In genomic region chr22:23180893-23181762, GRCh38 we compare ENCODE assay signal across 7 cellular contexts. TPM values are rescaled to one million over a fixed set of nuclear protein-coding genes. Genes with fewer than 3 reads are reported as not detected.
DNase-seq lines count a peak whose midpoint lies in the region; ATAC-seq, FAIRE-seq and TF ChIP-seq lines count a peak whose summit lies in the region.

No MANE protein-coding gene starts in this region.

- WGBS in H1 (ENCODE audit: extremely low coverage in 1 of 2, insufficient coverage in 1 of 2, insufficient read length in 1 of 2, insufficient replicate concordance in 2 of 2, low coverage in 1 of 2, low lambda C conversion rate in 2 of 2, missing lambda C conversion rate in 1 of 2), 2 experiments: 2% methylated on average over 88 of the region's 116 CpGs; no CpG with 5 or more reads in 1 of the 2 experiments

- POLR2A ChIA-PET in H1 (lab: Charles Lee; ENCODE audit: partially characterized antibody): interaction anchor here (0.6 to 6.0 kb wide), 11 partner anchors 11 to 101 kb away, joined by 3 to 34 read pairs (median 4); no protein-coding TSS in a partner anchor

- H3K4me1 Mint-ChIP-seq in GM23338: peaks cover 51% of the 10 kb centered on the region
- H3K4me1 Mint-ChIP-seq in T-helper 1 cell treated with Interleukin-12 subunit alpha and Interleukin-12 subunit beta and Interleukin-4 antibody, amounts not matched to agents 30 μg/mL and 1 μg/mL, for 36 hours (ENCODE audit: low read depth): peaks cover 55% of the 10 kb centered on the region
- peaks cover 56% of the 10 kb centered on the region for H3K4me1 Mint-ChIP-seq in nephron progenitor cell

- peak overlapping the region; percentile 56 to 69 (median 60); a peak in 6 of 7 replicates for H3K9ac ChIP-seq in H1 (replicated peaks in 1 of 4; ENCODE audit: extremely low read depth in 1 of 4, low read depth in 3 of 4, low read length in 3 of 4)

- TF ChIP-seq CTCF in GM23338 (conservative IDR thresholded peaks at IDR 0.05; ENCODE audit: low read depth in 2 of 2) (no peak), H1 (IDR thresholded peaks at IDR 0.05; ENCODE audit: control extremely low read depth in 1 of 3, insufficient read depth in 1 of 3, low read depth in 1 of 3, low read length in 3 of 3) (no peak), nephron progenitor cell (IDR thresholded peaks at IDR 0.05) (no peak)

- H3K36me3 Mint-ChIP-seq in GM23338 (ENCODE audit: low read depth) (peaks cover 40% of the 10 kb centered on the region), nephron progenitor cell (ENCODE audit: low read depth) (peaks cover 22% of the 10 kb centered on the region)
- H3K36me3 Mint-ChIP-seq in T-helper 1 cell treated with Interleukin-12 subunit alpha and Interleukin-12 subunit beta and Interleukin-4 antibody, amounts not matched to agents 30 μg/mL and 1 μg/mL, for 36 hours (ENCODE audit: low read depth): peaks cover 24% of the 10 kb centered on the region

- peak overlapping the region; percentile 66 for H3K4me3 ChIP-seq in GM23338
- H3K4me3 ChIP-seq in H1 (ENCODE audit: extremely low read depth in 1 of 4, insufficient read depth in 2 of 4, low read depth in 3 of 4, low read length in 4 of 4): peak overlapping the region; percentile 65 to 88 (median 72)

- H3K4me3 Mint-ChIP-seq in GM23338 (peak overlapping the region; percentile 83), nephron progenitor cell (peak overlapping the region; percentile 87)
- H3K4me3 Mint-ChIP-seq in T-helper 1 cell treated with Interleukin-12 subunit alpha and Interleukin-12 subunit beta and Interleukin-4 antibody, amounts not matched to agents 30 μg/mL and 1 μg/mL, for 36 hours: peak overlapping the region; percentile 97

- H4K5ac ChIP-seq in H1 (ENCODE audit: insufficient read length, low read depth, low read length): peak overlapping the region; percentile 38

- H4K8ac ChIP-seq in H1 (ENCODE audit: extremely low read depth, insufficient read depth, low read length): no peak overlapping the region; the same call in 1 of the 2 replicates

- no peaks in the 10 kb centered on the region for H3K9me2 ChIP-seq in GM23338 (ENCODE audit: insufficient read depth)

- peak overlapping the region; percentile 75 for H3K56ac ChIP-seq in H1 (replicated peaks; ENCODE audit: insufficient read length, low read depth, low read length)

- CTCF ChIA-PET in H1 (lab: Charles Lee; ENCODE audit: partially characterized antibody): interaction anchor here (0.6 to 24.3 kb wide), 13 partner anchors 9 to 107 kb away, joined by 3 to 358 read pairs (median 4); no protein-coding TSS in a partner anchor

- H2BK5ac ChIP-seq in H1 (ENCODE audit: low read depth, low read length): peak overlapping the region; percentile 22; the same call in 1 of the 2 replicates

- H3K4me2 ChIP-seq in GM23338 (peak overlapping the region; percentile 93), H1 (ENCODE audit: insufficient read depth in 1 of 2, low read depth in 2 of 2, low read length in 2 of 2) (peak overlapping the region; percentile 85 to 95)

- H4K91ac ChIP-seq in H1 (replicated peaks; ENCODE audit: insufficient read length, low read length): peak overlapping the region; percentile 69

- H3K9me3 ChIP-seq in H1 (ENCODE audit: insufficient read depth in 2 of 2, low read depth in 1 of 2, low read length in 1 of 2): peaks cover 11 to 12% of the 10 kb centered on the region in 2 experiments

- no peak for ATAC-seq in GM23338

- H3K9me3 Mint-ChIP-seq in GM23338 (peaks cover 13% of the 10 kb centered on the region), nephron progenitor cell (peaks cover 13% of the 10 kb centered on the region)
- H3K9me3 Mint-ChIP-seq in T-helper 1 cell treated with Interleukin-12 subunit alpha and Interleukin-12 subunit beta and Interleukin-4 antibody, amounts not matched to agents 30 μg/mL and 1 μg/mL, for 36 hours: peaks cover 11% of the 10 kb centered on the region

- peak overlapping the region; percentile 91 for H3K18ac ChIP-seq in H1 (ENCODE audit: extremely low read depth, low read length)

- peak overlapping the region; percentile 89; the same call in 1 of the 2 replicates for H2BK12ac ChIP-seq in H1 (ENCODE audit: low read depth, low read length)

- no peak for TF ChIP-seq RAD21 in H1 (IDR thresholded peaks at IDR 0.05 in 1 of 2, conservative IDR thresholded peaks at IDR 0.05 in 1 of 2; ENCODE audit: low read depth in 2 of 2, low read length in 2 of 2)

- H2BK20ac ChIP-seq in H1 (ENCODE audit: low read length): no peak overlapping the region

- peaks cover 23% of the 10 kb centered on the region for H3K79me1 ChIP-seq in H1 (ENCODE audit: low read depth, low read length)

- peaks cover 37% of the 10 kb centered on the region for H4K20me1 ChIP-seq in GM23338 (replicated peaks; ENCODE audit: insufficient read depth)
- peaks cover 27 to 38% of the 10 kb centered on the region in 2 experiments for H4K20me1 ChIP-seq in H1 (replicated peaks in 1 of 2; ENCODE audit: control insufficient read depth in 1 of 2, insufficient read depth in 2 of 2, low read length in 2 of 2)

- H3K27me3 Mint-ChIP-seq in GM23338 (ENCODE audit: insufficient read depth, low read depth, poor library complexity) (peaks cover 39% of the 10 kb centered on the region), nephron progenitor cell (ENCODE audit: low read depth, poor library complexity) (peaks cover 17% of the 10 kb centered on the region)
- H3K27me3 Mint-ChIP-seq in T-helper 1 cell treated with Interleukin-12 subunit alpha and Interleukin-12 subunit beta and Interleukin-4 antibody, amounts not matched to agents 30 μg/mL and 1 μg/mL, for 36 hours (ENCODE audit: low read depth): no peaks in the 10 kb centered on the region

- H3K4me1 ChIP-seq in GM23338 (ENCODE audit: insufficient read depth) (peaks cover 48% of the 10 kb centered on the region), H1 (replicated peaks in 1 of 4; ENCODE audit: control insufficient read depth in 3 of 4, insufficient read depth in 4 of 4, low read length in 3 of 4) (peaks cover 8 to 36% (median 21%) of the 10 kb centered on the region in 4 experiments)

- H2AFZ ChIP-seq in GM23338 (no peak overlapping the region), H1 (ENCODE audit: low read length) (no peak overlapping the region)

- H3K27ac Mint-ChIP-seq in GM23338: no peak overlapping the region
- peak overlapping the region; percentile 92 for H3K27ac Mint-ChIP-seq in T-helper 1 cell treated with Interleukin-12 subunit alpha and Interleukin-12 subunit beta and Interleukin-4 antibody, amounts not matched to agents 30 μg/mL and 1 μg/mL, for 36 hours
- H3K27ac Mint-ChIP-seq in nephron progenitor cell: no peak overlapping the region

- peak overlapping the region; percentile 88; the same call in 1 of the 2 replicates for H2BK15ac ChIP-seq in H1 (ENCODE audit: low read length)

- H3K23me2 ChIP-seq in H1 (ENCODE audit: low read depth, low read length): peaks cover 20% of the 10 kb centered on the region

- DNase-seq in GM23338 (ENCODE audit: low spot score): peak; percentile 47
- no peak for DNase-seq in H1 (ENCODE audit: low read depth in 1 of 2, low spot score in 2 of 2)
- DNase-seq in nephron progenitor cell: peak; percentile 41
- DNase-seq in HCEC 1CT: no peak
- DNase-seq in SIG-M5 (lab: John Stamatoyannopoulos, UW): no peak
- no peak for DNase-seq in Kasumi-1 (lab: John Stamatoyannopoulos, UW)

- no peaks in the 10 kb centered on the region for H3K36me3 ChIP-seq in GM23338 (ENCODE audit: insufficient read depth)
- no peaks in the 10 kb centered on the region; a peak in 1 of 8 replicates for H3K36me3 ChIP-seq in H1 (ENCODE audit: control insufficient read depth in 2 of 4, insufficient read depth in 4 of 4, low read length in 3 of 4)

- no peak overlapping the region for H3K27ac ChIP-seq in GM23338 (ENCODE audit: low read depth)
- H3K27ac ChIP-seq in H1 (ENCODE audit: low read depth, low read length): no peak overlapping the region

- FAIRE-seq in H1 (lab: Jason Lieb, UNC): no peak

- H2BK120ac ChIP-seq in H1 (replicated peaks; ENCODE audit: low read depth, low read length): no peak overlapping the region

- H3K14ac ChIP-seq in H1 (ENCODE audit: insufficient read length): no peak overlapping the region

- peaks cover 11% of the 10 kb centered on the region for H3K27me3 ChIP-seq in GM23338 (ENCODE audit: insufficient read depth)
- peaks cover 0 to 6% (median 2%) of the 10 kb centered on the region in 4 experiments; a peak in 1 of 7 replicates for H3K27me3 ChIP-seq in H1 (replicated peaks in 1 of 4; ENCODE audit: control insufficient read depth in 3 of 4, extremely low read depth in 1 of 4, insufficient read depth in 3 of 4, low read length in 3 of 4)

- peaks cover 9% of the 10 kb centered on the region; the same call in 1 of the 2 replicates for H3F3A ChIP-seq in GM23338 (replicated peaks; ENCODE audit: low read depth)

- no peak overlapping the region; the same call in 1 of the 2 replicates for H2AK5ac ChIP-seq in H1 (ENCODE audit: low read depth, low read length)

- peak overlapping the region; percentile 91 for H3K4ac ChIP-seq in H1 (replicated peaks; ENCODE audit: insufficient read length, low read depth, low read length)

- TF ChIP-seq POLR2A in H1 (IDR thresholded peaks at IDR 0.05; ENCODE audit: control extremely low read depth in 1 of 2, low read depth in 2 of 2, low read length in 2 of 2): no peak; a peak in 1 of 3 replicates

- no peak for TF ChIP-seq EP300 in H1 (IDR thresholded peaks at IDR 0.05; ENCODE audit: borderline replicate concordance in 1 of 2, low read depth in 2 of 2, low read length in 2 of 2)

- no peak overlapping the region for H3K23ac ChIP-seq in H1 (ENCODE audit: insufficient read length)

- H3K79me2 ChIP-seq in GM23338 (replicated peaks; ENCODE audit: insufficient read depth) (peaks cover 49% of the 10 kb centered on the region), H1 (ENCODE audit: control insufficient read depth in 1 of 2, insufficient read depth in 2 of 2, low read length in 2 of 2) (peaks cover 38 to 52% of the 10 kb centered on the region in 2 experiments)

RNA-seq across cellular contexts. Expression of gene BCR, which starts 0.8 kb away (rescaled TPM):
- 101 and 121 TPM in 2 replicates for total RNA-seq in GM23338 (2014; rRNA removed; shearing (Covaris generic))
- 15.6 and 17.7 TPM in 2 replicates for polyA plus RNA-seq in GM23338 (2016; fragmentation: Nextera tagmentation; extraction: Ambion mirVana)
- 122 and 130 TPM in 2 replicates for total RNA-seq in H1 (2021; fragmentation: NEBNext Ultra II Directional; extraction: Animal tissue kit (Norgen Biotek cat#: 25700))
- polyA plus RNA-seq in H1 (2011; rRNA removed): 66.7 and 110 TPM in 2 replicates
- polyA plus RNA-seq in H1 (2011; cell fraction: cytosol; rRNA removed): 101 TPM
- 162 TPM for polyA plus RNA-seq in H1 (2011; cell fraction: nucleus; rRNA removed)
- 76.6 to 172 TPM (median 129 TPM) in 4 replicates for polyA plus RNA-seq in H1 (2012, experiment 1 of 2)
- 53.7 TPM for polyA plus RNA-seq in H1 (2012, experiment 2 of 2)
- 37.8 TPM for polyA plus RNA-seq in H1 (2013, experiment 1 of 2)
- polyA plus RNA-seq in H1 (2013, experiment 2 of 2): 37.4 TPM
- polyA minus RNA-seq in H1 (2011; rRNA and poly(A)+ RNA removed): 150 and 166 TPM in 2 replicates
- polyA minus RNA-seq in H1 (2011; cell fraction: cytosol; rRNA and poly(A)+ RNA removed): 183 TPM
- 71.0 TPM for polyA minus RNA-seq in H1 (2011; cell fraction: nucleus; rRNA and poly(A)+ RNA removed)

RNA-seq across cellular contexts. Expression of gene RAB36, which starts 35.9 kb away (rescaled TPM):
- 0.58 and 1.2 TPM in 2 replicates for total RNA-seq in GM23338 (2014; rRNA removed; shearing (Covaris generic))
- polyA plus RNA-seq in GM23338 (2016; fragmentation: Nextera tagmentation; extraction: Ambion mirVana) (0.43 and 0.58 TPM in 2 replicates), H1 (2011; rRNA removed) (1.4 and 1.5 TPM in 2 replicates)
- 1.0 and 1.1 TPM in 2 replicates for total RNA-seq in H1 (2021; fragmentation: NEBNext Ultra II Directional; extraction: Animal tissue kit (Norgen Biotek cat#: 25700))
- 0.75 TPM for polyA plus RNA-seq in H1 (2011; cell fraction: cytosol; rRNA removed)
- polyA plus RNA-seq in H1 (2011; cell fraction: nucleus; rRNA removed): 0.86 TPM
- polyA plus RNA-seq in H1 (2012, experiment 1 of 2): 0.84 to 1.0 TPM (median 0.98 TPM) in 4 replicates
- polyA plus RNA-seq in H1 (2012, experiment 2 of 2): 0.87 TPM
- 0.79 TPM for polyA plus RNA-seq in H1 (2013, experiment 1 of 2)
- polyA plus RNA-seq in H1 (2013, experiment 2 of 2): 0.79 TPM
- 1.0 and 1.5 TPM in 2 replicates for polyA minus RNA-seq in H1 (2011; rRNA and poly(A)+ RNA removed)
- 0.44 TPM for polyA minus RNA-seq in H1 (2011; cell fraction: cytosol; rRNA and poly(A)+ RNA removed)
- 0.70 TPM for polyA minus RNA-seq in H1 (2011; cell fraction: nucleus; rRNA and poly(A)+ RNA removed)

RNA-seq across cellular contexts. Expression of gene RSPH14, which starts 39.3 kb away (rescaled TPM):
- not detected in 2 replicates for total RNA-seq in GM23338 (2014; rRNA removed; shearing (Covaris generic))
- polyA plus RNA-seq in GM23338 (2016; fragmentation: Nextera tagmentation; extraction: Ambion mirVana): 1.8 and 2.5 TPM in 2 replicates
- 0.84 TPM in 1 of 2 replicates, not detected in the other for total RNA-seq in H1 (2021; fragmentation: NEBNext Ultra II Directional; extraction: Animal tissue kit (Norgen Biotek cat#: 25700))
- 0.28 and 0.30 TPM in 2 replicates for polyA plus RNA-seq in H1 (2011; rRNA removed)
- polyA plus RNA-seq in H1 (2011; cell fraction: cytosol; rRNA removed): 0.28 TPM
- 0.33 TPM for polyA plus RNA-seq in H1 (2011; cell fraction: nucleus; rRNA removed)
- 0.24 to 0.43 TPM (median 0.28 TPM) in 3 of 4 replicates, not detected in the other for polyA plus RNA-seq in H1 (2012, experiment 1 of 2)
- polyA plus RNA-seq in H1 (2012, experiment 2 of 2): 0.22 TPM
- 0.10 TPM for polyA plus RNA-seq in H1 (2013, experiment 1 of 2)
- polyA plus RNA-seq in H1 (2013, experiment 2 of 2): 0.13 TPM
- polyA minus RNA-seq in H1 (2011; rRNA and poly(A)+ RNA removed): 0.13 and 0.39 TPM in 2 replicates
- not detected for polyA minus RNA-seq in H1 (2011; cell fraction: cytosol; rRNA and poly(A)+ RNA removed)
- polyA minus RNA-seq in H1 (2011; cell fraction: nucleus; rRNA and poly(A)+ RNA removed): not detected

Comparison
In these comparisons a context has a peak if more than half of its experiments do, and no peak if none do; other contexts are left out.
1. DNase-seq: peak in GM23338 (single experiment) and nephron progenitor cell (single experiment); none in H1 (0 of 2), HCEC 1CT (single experiment), SIG-M5 (single experiment) and Kasumi-1 (0 of 2).
2. Peak in every context shown above with its lines, with median percentiles within 50 percentile points of each other: H3K4me3 Mint-ChIP-seq.